Comparison of ENCODE assay signal across 1 cellular context in genomic region chr17:76725580-76726230, GRCh38.
TF ChIP-seq lines count a peak whose summit lies in the region.

No MANE protein-coding gene starts in this region.

TF ChIP-seq in HEK293, 187 proteins besides CTCF, POLR2A, EP300 and RAD21 (continued from another document):
- peak; percentile 53; the same call in 1 of the 2 replicates for TF ChIP-seq ZBTB6 (tag by site-specific recombination; IDR thresholded peaks at IDR 0.05)
- no peak for TF ChIP-seq ZNF521 (tag by site-specific recombination; IDR thresholded peaks at IDR 0.05)
- TF ChIP-seq ZNF660 (tag by site-specific recombination; IDR thresholded peaks at IDR 0.05) = no peak
- no peak; the same call in 1 of the 2 replicates for TF ChIP-seq ZNF777 (tag by site-specific recombination; IDR thresholded peaks at IDR 0.05; ENCODE audit: borderline replicate concordance)
- peak; percentile 98 for TF ChIP-seq ZNF423 (tag by site-specific recombination; IDR thresholded peaks at IDR 0.05)
- no peak for TF ChIP-seq PBX3 (CRISPR knock-in tag; IDR thresholded peaks at IDR 0.05)
- TF ChIP-seq ZNF426 (tag by site-specific recombination; IDR thresholded peaks at IDR 0.05) = no peak
- TF ChIP-seq ZNF664 (tag by site-specific recombination; IDR thresholded peaks at IDR 0.05) = no peak
- TF ChIP-seq ZNF692 (tag by site-specific recombination; IDR thresholded peaks at IDR 0.05) = no peak
- TF ChIP-seq GLIS2 (tag by site-specific recombination; IDR thresholded peaks at IDR 0.05) = peak; percentile 95
- TF ChIP-seq ZNF16 (tag by site-specific recombination; IDR thresholded peaks at IDR 0.05; ENCODE audit: low read depth) = no peak
- TF ChIP-seq ZNF843 (tag by site-specific recombination; IDR thresholded peaks at IDR 0.05) = no peak
